ENCODE assay signal across 1 cellular context in genomic region chr6:30676660-30677270, GRCh38.
TF ChIP-seq lines count a peak whose summit lies in the region.

No MANE protein-coding gene starts in this region.

TF ChIP-seq in GM12878, 131 proteins besides CTCF, POLR2A, EP300 and RAD21:
- TF ChIP-seq, protein P1, sequence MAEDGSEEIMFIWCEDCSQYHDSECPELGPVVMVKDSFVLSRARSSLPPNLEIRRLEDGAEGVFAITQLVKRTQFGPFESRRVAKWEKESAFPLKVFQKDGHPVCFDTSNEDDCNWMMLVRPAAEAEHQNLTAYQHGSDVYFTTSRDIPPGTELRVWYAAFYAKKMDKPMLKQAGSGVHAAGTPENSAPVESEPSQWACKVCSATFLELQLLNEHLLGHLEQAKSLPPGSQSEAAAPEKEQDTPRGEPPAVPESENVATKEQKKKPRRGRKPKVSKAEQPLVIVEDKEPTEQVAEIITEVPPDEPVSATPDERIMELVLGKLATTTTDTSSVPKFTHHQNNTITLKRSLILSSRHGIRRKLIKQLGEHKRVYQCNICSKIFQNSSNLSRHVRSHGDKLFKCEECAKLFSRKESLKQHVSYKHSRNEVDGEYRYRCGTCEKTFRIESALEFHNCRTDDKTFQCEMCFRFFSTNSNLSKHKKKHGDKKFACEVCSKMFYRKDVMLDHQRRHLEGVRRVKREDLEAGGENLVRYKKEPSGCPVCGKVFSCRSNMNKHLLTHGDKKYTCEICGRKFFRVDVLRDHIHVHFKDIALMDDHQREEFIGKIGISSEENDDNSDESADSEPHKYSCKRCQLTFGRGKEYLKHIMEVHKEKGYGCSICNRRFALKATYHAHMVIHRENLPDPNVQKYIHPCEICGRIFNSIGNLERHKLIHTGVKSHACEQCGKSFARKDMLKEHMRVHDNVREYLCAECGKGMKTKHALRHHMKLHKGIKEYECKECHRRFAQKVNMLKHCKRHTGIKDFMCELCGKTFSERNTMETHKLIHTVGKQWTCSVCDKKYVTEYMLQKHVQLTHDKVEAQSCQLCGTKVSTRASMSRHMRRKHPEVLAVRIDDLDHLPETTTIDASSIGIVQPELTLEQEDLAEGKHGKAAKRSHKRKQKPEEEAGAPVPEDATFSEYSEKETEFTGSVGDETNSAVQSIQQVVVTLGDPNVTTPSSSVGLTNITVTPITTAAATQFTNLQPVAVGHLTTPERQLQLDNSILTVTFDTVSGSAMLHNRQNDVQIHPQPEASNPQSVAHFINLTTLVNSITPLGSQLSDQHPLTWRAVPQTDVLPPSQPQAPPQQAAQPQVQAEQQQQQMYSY (CRISPR knock-in tag; IDR thresholded peaks at IDR 0.05), result no peak
- no peak for TF ChIP-seq E2F8 (IDR thresholded peaks at IDR 0.05; ENCODE audit: low read depth, partially characterized antibody)
- no peak for TF ChIP-seq KAT2A (conservative IDR thresholded peaks at IDR 0.05; ENCODE audit: control insufficient read depth, low read depth, low read length)
- no peak for TF ChIP-seq ZNF24 (IDR thresholded peaks at IDR 0.05)
- no peak for TF ChIP-seq SPI1 (IDR thresholded peaks at IDR 0.05; ENCODE audit: borderline replicate concordance, insufficient read depth, low read depth, low read length)
- TF ChIP-seq CHD4 (IDR thresholded peaks at IDR 0.05), result no peak
- TF ChIP-seq, protein P2, sequence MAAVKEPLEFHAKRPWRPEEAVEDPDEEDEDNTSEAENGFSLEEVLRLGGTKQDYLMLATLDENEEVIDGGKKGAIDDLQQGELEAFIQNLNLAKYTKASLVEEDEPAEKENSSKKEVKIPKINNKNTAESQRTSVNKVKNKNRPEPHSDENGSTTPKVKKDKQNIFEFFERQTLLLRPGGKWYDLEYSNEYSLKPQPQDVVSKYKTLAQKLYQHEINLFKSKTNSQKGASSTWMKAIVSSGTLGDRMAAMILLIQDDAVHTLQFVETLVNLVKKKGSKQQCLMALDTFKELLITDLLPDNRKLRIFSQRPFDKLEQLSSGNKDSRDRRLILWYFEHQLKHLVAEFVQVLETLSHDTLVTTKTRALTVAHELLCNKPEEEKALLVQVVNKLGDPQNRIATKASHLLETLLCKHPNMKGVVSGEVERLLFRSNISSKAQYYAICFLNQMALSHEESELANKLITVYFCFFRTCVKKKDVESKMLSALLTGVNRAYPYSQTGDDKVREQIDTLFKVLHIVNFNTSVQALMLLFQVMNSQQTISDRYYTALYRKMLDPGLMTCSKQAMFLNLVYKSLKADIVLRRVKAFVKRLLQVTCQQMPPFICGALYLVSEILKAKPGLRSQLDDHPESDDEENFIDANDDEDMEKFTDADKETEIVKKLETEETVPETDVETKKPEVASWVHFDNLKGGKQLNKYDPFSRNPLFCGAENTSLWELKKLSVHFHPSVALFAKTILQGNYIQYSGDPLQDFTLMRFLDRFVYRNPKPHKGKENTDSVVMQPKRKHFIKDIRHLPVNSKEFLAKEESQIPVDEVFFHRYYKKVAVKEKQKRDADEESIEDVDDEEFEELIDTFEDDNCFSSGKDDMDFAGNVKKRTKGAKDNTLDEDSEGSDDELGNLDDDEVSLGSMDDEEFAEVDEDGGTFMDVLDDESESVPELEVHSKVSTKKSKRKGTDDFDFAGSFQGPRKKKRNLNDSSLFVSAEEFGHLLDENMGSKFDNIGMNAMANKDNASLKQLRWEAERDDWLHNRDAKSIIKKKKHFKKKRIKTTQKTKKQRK (IDR thresholded peaks at IDR 0.05; ENCODE audit: low read depth, low read length), result no peak
- TF ChIP-seq SUZ12 (IDR thresholded peaks at IDR 0.05; ENCODE audit: unreplicated experiment), result no peak
- no peak for TF ChIP-seq TCF3 (IDR thresholded peaks at IDR 0.05; ENCODE audit: borderline replicate concordance, insufficient read depth, low read depth, low read length)
- TF ChIP-seq RELA (IDR thresholded peaks at IDR 0.05; ENCODE audit: borderline replicate concordance, partially characterized antibody), result no peak
- no peak for TF ChIP-seq RB1 (IDR thresholded peaks at IDR 0.05; ENCODE audit: borderline replicate concordance)
- TF ChIP-seq PML (IDR thresholded peaks at IDR 0.05; ENCODE audit: low read length), result no peak
- TF ChIP-seq, protein P3, sequence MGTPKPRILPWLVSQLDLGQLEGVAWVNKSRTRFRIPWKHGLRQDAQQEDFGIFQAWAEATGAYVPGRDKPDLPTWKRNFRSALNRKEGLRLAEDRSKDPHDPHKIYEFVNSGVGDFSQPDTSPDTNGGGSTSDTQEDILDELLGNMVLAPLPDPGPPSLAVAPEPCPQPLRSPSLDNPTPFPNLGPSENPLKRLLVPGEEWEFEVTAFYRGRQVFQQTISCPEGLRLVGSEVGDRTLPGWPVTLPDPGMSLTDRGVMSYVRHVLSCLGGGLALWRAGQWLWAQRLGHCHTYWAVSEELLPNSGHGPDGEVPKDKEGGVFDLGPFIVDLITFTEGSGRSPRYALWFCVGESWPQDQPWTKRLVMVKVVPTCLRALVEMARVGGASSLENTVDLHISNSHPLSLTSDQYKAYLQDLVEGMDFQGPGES (IDR thresholded peaks at IDR 0.05), result no peak
- TF ChIP-seq CREM (IDR thresholded peaks at IDR 0.05; ENCODE audit: low read depth), result no peak
- TF ChIP-seq ZBTB11 (CRISPR knock-in tag; IDR thresholded peaks at IDR 0.05), result no peak
- TF ChIP-seq POLR2AphosphoS2 (IDR thresholded peaks at IDR 0.05; ENCODE audit: low read depth, low read length), result no peak
- TF ChIP-seq, protein P4, sequence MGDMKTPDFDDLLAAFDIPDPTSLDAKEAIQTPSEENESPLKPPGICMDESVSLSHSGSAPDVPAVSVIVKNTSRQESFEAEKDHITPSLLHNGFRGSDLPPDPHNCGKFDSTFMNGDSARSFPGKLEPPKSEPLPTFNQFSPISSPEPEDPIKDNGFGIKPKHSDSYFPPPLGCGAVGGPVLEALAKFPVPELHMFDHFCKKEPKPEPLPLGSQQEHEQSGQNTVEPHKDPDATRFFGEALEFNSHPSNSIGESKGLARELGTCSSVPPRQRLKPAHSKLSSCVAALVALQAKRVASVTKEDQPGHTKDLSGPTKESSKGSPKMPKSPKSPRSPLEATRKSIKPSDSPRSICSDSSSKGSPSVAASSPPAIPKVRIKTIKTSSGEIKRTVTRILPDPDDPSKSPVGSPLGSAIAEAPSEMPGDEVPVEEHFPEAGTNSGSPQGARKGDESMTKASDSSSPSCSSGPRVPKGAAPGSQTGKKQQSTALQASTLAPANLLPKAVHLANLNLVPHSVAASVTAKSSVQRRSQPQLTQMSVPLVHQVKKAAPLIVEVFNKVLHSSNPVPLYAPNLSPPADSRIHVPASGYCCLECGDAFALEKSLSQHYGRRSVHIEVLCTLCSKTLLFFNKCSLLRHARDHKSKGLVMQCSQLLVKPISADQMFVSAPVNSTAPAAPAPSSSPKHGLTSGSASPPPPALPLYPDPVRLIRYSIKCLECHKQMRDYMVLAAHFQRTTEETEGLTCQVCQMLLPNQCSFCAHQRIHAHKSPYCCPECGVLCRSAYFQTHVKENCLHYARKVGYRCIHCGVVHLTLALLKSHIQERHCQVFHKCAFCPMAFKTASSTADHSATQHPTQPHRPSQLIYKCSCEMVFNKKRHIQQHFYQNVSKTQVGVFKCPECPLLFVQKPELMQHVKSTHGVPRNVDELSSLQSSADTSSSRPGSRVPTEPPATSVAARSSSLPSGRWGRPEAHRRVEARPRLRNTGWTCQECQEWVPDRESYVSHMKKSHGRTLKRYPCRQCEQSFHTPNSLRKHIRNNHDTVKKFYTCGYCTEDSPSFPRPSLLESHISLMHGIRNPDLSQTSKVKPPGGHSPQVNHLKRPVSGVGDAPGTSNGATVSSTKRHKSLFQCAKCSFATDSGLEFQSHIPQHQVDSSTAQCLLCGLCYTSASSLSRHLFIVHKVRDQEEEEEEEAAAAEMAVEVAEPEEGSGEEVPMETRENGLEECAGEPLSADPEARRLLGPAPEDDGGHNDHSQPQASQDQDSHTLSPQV (IDR thresholded peaks at IDR 0.05), result no peak
- TF ChIP-seq SIN3A (IDR thresholded peaks at IDR 0.05; ENCODE audit: low read depth, low read length), result no peak
